ENCODE assay signal across 11 cellular contexts in genomic region chr5:143341807-143342570, GRCh38.
DNase-seq lines count a peak whose midpoint lies in the region; ATAC-seq and TF ChIP-seq lines count a peak whose summit lies in the region.
"Had no signal": no experiment of that assay in that cellular context is flagged by ENCODE, and none has a peak within 500 bp of the region (broad histone marks: within the 10 kb centered on the region; RNA-seq: fewer than 3 reads in every experiment).

No MANE protein-coding gene starts in this region.

- peak overlapping the region; percentile 85 for H3K27ac Mint-ChIP-seq in activated CD4-positive, alpha-beta T cell treated with anti-CD3 and anti-CD28 coated beads for 36 hours
- H3K27ac Mint-ChIP-seq in stimulated activated naive CD8-positive, alpha-beta T cell treated with anti-CD3 and anti-CD28 coated beads, Interleukin-15, amount 100 ng/mL, for 72 hours: peak overlapping the region; percentile 30 to 95

- peaks cover 24% of the 10 kb centered on the region for H3K36me3 Mint-ChIP-seq in activated CD4-positive, alpha-beta T cell treated with anti-CD3 and anti-CD28 coated beads for 36 hours (ENCODE audit: low read depth)

- no peak overlapping the region for H3K4me3 Mint-ChIP-seq in activated CD4-positive, alpha-beta T cell treated with anti-CD3 and anti-CD28 coated beads for 36 hours
- peak overlapping the region; percentile 5 to 51 for H3K4me3 Mint-ChIP-seq in stimulated activated naive CD8-positive, alpha-beta T cell treated with anti-CD3 and anti-CD28 coated beads, Interleukin-15, amount 100 ng/mL, for 72 hours

- H3K4me3 ChIP-seq in fibroblast of the aortic adventitia (ENCODE audit: low read depth, low read length): no peak overlapping the region
- H3K4me3 ChIP-seq: MG63, skin epidermis, tibial nerve had no signal

- peak; percentile 89 for ATAC-seq in activated CD4-positive, alpha-beta T cell treated with anti-CD3 and anti-CD28 coated beads for 36 hours
- peak; percentile 93 for ATAC-seq in stimulated activated naive CD8-positive, alpha-beta T cell treated with anti-CD3 and anti-CD28 coated beads, Interleukin-15, amount 100 ng/mL, for 72 hours
- ATAC-seq in GM18519 (IDR thresholded peaks at IDR 0.05; ENCODE audit: low FRiP score, unreplicated experiment) (no peak), GM21390 (IDR thresholded peaks at IDR 0.05; ENCODE audit: unreplicated experiment) (no peak)

- POLR2A ChIA-PET in activated CD4-positive, alpha-beta T cell treated with anti-CD3 and anti-CD28 coated beads for 36 hours (lab: Charles Lee): no interaction called here
- POLR2A ChIA-PET in RWPE1 (lab: Yijun Ruan, JAX; ENCODE audit: low non-redundant PET): no interaction called here

- intact Hi-C loops in activated CD4-positive, alpha-beta T cell treated with anti-CD3 and anti-CD28 coated beads for 36 hours (cut with DNase I, micrococcal nuclease): loop anchor here (1.0 to 5.0 kb wide), 3 partner anchors 8 to 95 kb away; no protein-coding TSS in a partner anchor

- no peak overlapping the region for H3K27ac ChIP-seq in RWPE1

- CTCF ChIA-PET in activated CD4-positive, alpha-beta T cell treated with anti-CD3 and anti-CD28 coated beads for 36 hours (lab: Charles Lee): interaction anchor here (0.9 to 1.2 kb wide), 4 partner anchors 10 to 68 kb away, joined by 3 read pairs; no protein-coding TSS in a partner anchor
- CTCF ChIA-PET in RWPE1 (lab: Yijun Ruan, JAX): interaction anchor here (0.7 to 0.9 kb wide), 2 partner anchors 54 to 156 kb away, joined by 3 to 7 read pairs; no protein-coding TSS in a partner anchor

- H3K4me1 Mint-ChIP-seq in activated CD4-positive, alpha-beta T cell treated with anti-CD3 and anti-CD28 coated beads for 36 hours: peaks cover 51% of the 10 kb centered on the region
- H3K4me1 Mint-ChIP-seq in stimulated activated naive CD8-positive, alpha-beta T cell treated with anti-CD3 and anti-CD28 coated beads, Interleukin-15, amount 100 ng/mL, for 72 hours: peaks cover 43% of the 10 kb centered on the region

- H3K27me3 Mint-ChIP-seq in activated CD4-positive, alpha-beta T cell treated with anti-CD3 and anti-CD28 coated beads for 36 hours: no peaks in the 10 kb centered on the region
- H3K27me3 Mint-ChIP-seq in stimulated activated naive CD8-positive, alpha-beta T cell treated with anti-CD3 and anti-CD28 coated beads, Interleukin-15, amount 100 ng/mL, for 72 hours: no peaks in the 10 kb centered on the region

- no peak for DNase-seq in activated CD4-positive, alpha-beta T cell treated with anti-CD3 and anti-CD28 coated beads for 36 hours
- DNase-seq in activated CD4-positive, alpha-beta T cell treated with anti-CD3 and anti-CD28 coated beads for 1 hour: no peak
- DNase-seq in RWPE1 (ENCODE audit: low spot score) (peak; percentile 61), fibroblast of the aortic adventitia (ENCODE audit: low read depth) (peak; percentile 83), NCI-H146 (lab: John Stamatoyannopoulos, UW) (no peak)
- no peak for DNase-seq in stimulated activated naive CD8-positive, alpha-beta T cell treated with anti-CD3 and anti-CD28 coated beads, Interleukin-15, amount 100 ng/mL, for 72 hours
- DNase-seq: MG63 had no signal

- peaks cover 5% of the 10 kb centered on the region for H3K9me3 Mint-ChIP-seq in activated CD4-positive, alpha-beta T cell treated with anti-CD3 and anti-CD28 coated beads for 36 hours (ENCODE audit: low read depth)
- peaks cover 0 to 8% of the 10 kb centered on the region in 2 donors for H3K9me3 Mint-ChIP-seq in stimulated activated naive CD8-positive, alpha-beta T cell treated with anti-CD3 and anti-CD28 coated beads, Interleukin-15, amount 100 ng/mL, for 72 hours

- no peak for TF ChIP-seq CTCF in RWPE1 (conservative IDR thresholded peaks at IDR 0.05; ENCODE audit: low read depth)
- no peak for TF ChIP-seq CTCF in fibroblast of the aortic adventitia (IDR thresholded peaks at IDR 0.05; ENCODE audit: insufficient read depth, low read length)

Comparison
In these comparisons a context has a peak if more than half of its experiments do, and no peak if none do; other contexts are left out.
1. ATAC-seq: peak in activated CD4-positive, alpha-beta T cell treated with anti-CD3 and anti-CD28 coated beads for 36 hours (single experiment) and stimulated activated naive CD8-positive, alpha-beta T cell treated with anti-CD3 and anti-CD28 coated beads, Interleukin-15, amount 100 ng/mL, for 72 hours (single experiment); none in GM18519 (single experiment) and GM21390 (single experiment).
2. DNase-seq: peak in RWPE1 (single experiment) and fibroblast of the aortic adventitia (single experiment); none in activated CD4-positive, alpha-beta T cell treated with anti-CD3 and anti-CD28 coated beads for 36 hours (single experiment), activated CD4-positive, alpha-beta T cell treated with anti-CD3 and anti-CD28 coated beads for 1 hour (single experiment), stimulated activated naive CD8-positive, alpha-beta T cell treated with anti-CD3 and anti-CD28 coated beads, Interleukin-15, amount 100 ng/mL, for 72 hours (0 of 2) and NCI-H146 (single experiment).